In the genomic region with DNA sequence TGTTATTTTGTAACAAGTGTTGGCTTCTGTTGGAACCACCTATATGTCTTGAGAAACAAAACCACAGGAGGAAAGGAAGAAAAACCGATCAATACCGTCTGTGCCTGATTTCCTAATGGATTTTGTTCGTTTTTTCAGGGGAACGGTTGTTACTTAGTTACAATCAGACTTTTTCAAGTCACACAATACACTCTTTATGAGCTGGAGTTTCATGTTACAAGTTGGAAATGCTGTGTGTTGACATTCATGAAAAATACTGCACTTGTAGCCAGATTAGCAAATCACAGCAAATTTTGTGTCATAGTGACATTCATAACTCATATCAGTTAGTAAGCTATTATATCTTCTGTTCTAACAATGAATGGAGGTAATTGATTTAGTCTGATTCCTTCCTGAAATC, we compare ENCODE assay signal across 15 cellular contexts.
"Had no signal": no experiment of that assay in that cellular context is flagged by ENCODE, and none has a peak within 500 bp of the region (broad histone marks: within the 10 kb centered on the region; RNA-seq: fewer than 3 reads in every experiment).

No MANE protein-coding gene starts in this region.

- H3K27ac ChIP-seq: breast epithelium, neural progenitor cell, ovary had no signal

- H2AFZ ChIP-seq: neural progenitor cell had no signal

- H3K27ac Mint-ChIP-seq: activated naive CD8-positive, alpha-beta T cell treated with anti-CD3 and anti-CD28 coated beads, Interleukin-2, amount 10 ng/mL, durations not matched to agents 7 days and 5 days; endodermal cell; neural progenitor cell; stimulated activated naive B cell treated with anti-CD40 and anti-IgM and Interleukin-4, amounts not matched to agents 10 μg/mL and 1 μg/mL and 100 μg/mL, for 72 hours; T-cell had no signal

- H3K4me3 Mint-ChIP-seq: activated naive CD8-positive, alpha-beta T cell treated with anti-CD3 and anti-CD28 coated beads, Interleukin-2, amount 10 ng/mL, durations not matched to agents 7 days and 5 days; endodermal cell; neural progenitor cell; stimulated activated naive B cell treated with anti-CD40 and anti-IgM and Interleukin-4, amounts not matched to agents 10 μg/mL and 1 μg/mL and 100 μg/mL, for 72 hours; T-cell had no signal

- H3K4me1 Mint-ChIP-seq: neural progenitor cell; stimulated activated naive B cell treated with anti-CD40 and anti-IgM and Interleukin-4, amounts not matched to agents 10 μg/mL and 1 μg/mL and 100 μg/mL, for 72 hours; T-cell had no signal

- DNase-seq: activated naive CD4-positive, alpha-beta T cell; activated naive CD8-positive, alpha-beta T cell treated with anti-CD3 and anti-CD28 coated beads, Interleukin-2, amount 10 ng/mL, durations not matched to agents 7 days and 5 days; activated T-cell treated with anti-CD3 and anti-CD28 coated beads for 4 hours; dorsolateral prefrontal cortex; endodermal cell; mesendoderm; ovary; retina; stimulated activated CD4-positive, alpha-beta T cell treated with anti-CD3 and anti-CD28 coated beads, Interleukin-4, amount 100 ng/mL, for 1 hour; stimulated activated naive B cell treated with anti-CD40 and anti-IgM and Interleukin-4, amounts not matched to agents 10 μg/mL and 1 μg/mL and 100 μg/mL, for 72 hours; T-cell; T-helper 9 cell; trophoblast cell had no signal

- H3K36me3 ChIP-seq: neural progenitor cell, ovary had no signal

- H3K9ac ChIP-seq: neural progenitor cell had no signal

- H3K4me1 ChIP-seq: breast epithelium, neural progenitor cell had no signal

- H3K4me3 ChIP-seq: breast epithelium, neural progenitor cell, ovary had no signal

- H3K9me3 Mint-ChIP-seq: activated naive CD8-positive, alpha-beta T cell treated with anti-CD3 and anti-CD28 coated beads, Interleukin-2, amount 10 ng/mL, durations not matched to agents 7 days and 5 days; endodermal cell; neural progenitor cell; stimulated activated naive B cell treated with anti-CD40 and anti-IgM and Interleukin-4, amounts not matched to agents 10 μg/mL and 1 μg/mL and 100 μg/mL, for 72 hours; T-cell had no signal

- H3K9me3 ChIP-seq: breast epithelium, ovary had no signal

- H3K4me2 ChIP-seq: neural progenitor cell had no signal

- H3K27me3 Mint-ChIP-seq: activated naive CD8-positive, alpha-beta T cell treated with anti-CD3 and anti-CD28 coated beads, Interleukin-2, amount 10 ng/mL, durations not matched to agents 7 days and 5 days; stimulated activated naive B cell treated with anti-CD40 and anti-IgM and Interleukin-4, amounts not matched to agents 10 μg/mL and 1 μg/mL and 100 μg/mL, for 72 hours; T-cell had no signal

- H3K27me3 ChIP-seq: breast epithelium, dorsolateral prefrontal cortex, neural progenitor cell, ovary had no signal
